ENCODE assay signal across 1 cellular context in the genomic region with DNA sequence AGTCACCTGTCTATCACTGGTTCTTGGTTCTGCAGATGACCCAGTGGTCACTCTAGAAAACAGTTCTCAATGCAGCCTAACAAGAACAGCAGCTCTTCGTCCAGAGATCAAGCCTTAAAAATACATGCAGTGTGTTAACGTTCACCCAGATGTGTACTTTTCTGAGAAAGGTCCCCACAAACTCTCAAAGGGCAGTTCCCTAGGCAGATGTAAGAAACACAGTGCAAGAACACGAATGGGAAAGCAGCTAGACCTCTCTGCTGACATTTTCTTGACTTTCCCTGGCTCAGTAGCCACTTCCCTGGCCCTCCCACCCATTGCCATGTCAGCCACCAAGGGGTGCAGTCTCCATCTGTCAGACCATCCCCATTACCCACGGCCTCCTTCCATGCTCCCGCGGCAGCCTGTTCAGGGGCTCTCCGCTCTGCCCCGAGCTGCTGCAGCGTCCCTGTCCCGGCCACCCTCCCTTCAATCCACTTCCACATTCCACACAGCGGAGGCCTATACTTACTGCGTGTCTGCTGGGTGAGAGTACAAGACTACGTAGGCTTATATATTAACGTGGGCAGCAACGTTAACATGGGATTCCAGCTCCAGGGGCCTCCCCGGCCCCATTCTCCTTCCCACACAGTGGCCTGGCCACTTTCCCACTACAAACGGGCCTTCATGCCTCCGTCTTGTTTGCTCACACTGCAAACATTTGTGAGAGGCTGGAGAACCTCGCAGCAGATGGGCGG.
TF ChIP-seq lines count a peak whose summit lies in the region.

No MANE protein-coding gene starts in this region.

TF ChIP-seq in HepG2, 621 proteins besides CTCF, POLR2A, EP300 and RAD21 (continued from another document and continues in another):
- TF ChIP-seq SAP130 (CRISPR knock-in tag; IDR thresholded peaks at IDR 0.05; ENCODE audit: low read depth) (peak; percentile 30; the same call in 1 of the 2 replicates), BCL6 (CRISPR knock-in tag; IDR thresholded peaks at IDR 0.05) (peak; percentile 93), CBX5 (CRISPR knock-in tag; IDR thresholded peaks at IDR 0.05; ENCODE audit: borderline replicate concordance) (peak; percentile 56; the same call in 1 of the 2 replicates), SP2 (CRISPR knock-in tag; IDR thresholded peaks at IDR 0.05) (0 out of 2 replicates have a peak, but pooled peaks have one; percentile 26), ZFY (CRISPR knock-in tag; IDR thresholded peaks at IDR 0.05) (peak; percentile 69), KMT2A (CRISPR knock-in tag; IDR thresholded peaks at IDR 0.05) (0 out of 2 replicates have a peak, but pooled peaks have one; percentile 61), FOXK1 (CRISPR knock-in tag; IDR thresholded peaks at IDR 0.05; ENCODE audit: borderline replicate concordance, low read depth) (no peak), ZNF605 (CRISPR knock-in tag; IDR thresholded peaks at IDR 0.05) (peak; percentile 81), KDM6A (CRISPR knock-in tag; IDR thresholded peaks at IDR 0.05; ENCODE audit: low read depth) (peak; percentile 34; the same call in 1 of the 2 replicates), ZC3H4 (CRISPR knock-in tag; IDR thresholded peaks at IDR 0.05; ENCODE audit: borderline replicate concordance) (no peak), ZBTB3 (CRISPR knock-in tag; IDR thresholded peaks at IDR 0.05; ENCODE audit: borderline replicate concordance, low read depth) (peak; percentile 98), ARNT2 (CRISPR knock-in tag; IDR thresholded peaks at IDR 0.05; ENCODE audit: low read depth) (peak; percentile 51; the same call in 1 of the 2 replicates), MTA1 (CRISPR knock-in tag; IDR thresholded peaks at IDR 0.05; ENCODE audit: borderline replicate concordance) (peak; percentile 41; the same call in 1 of the 2 replicates), ZNF572 (CRISPR knock-in tag; IDR thresholded peaks at IDR 0.05) (no peak), ZNF101 (CRISPR knock-in tag; IDR thresholded peaks at IDR 0.05; ENCODE audit: borderline replicate concordance, low read depth) (0 out of 2 replicates have a peak, but pooled peaks have one; percentile 57), SRY (CRISPR knock-in tag; IDR thresholded peaks at IDR 0.05) (peak; percentile 29; the same call in 1 of the 2 replicates), KLF11 (CRISPR knock-in tag; IDR thresholded peaks at IDR 0.05) (no peak), CBFB (CRISPR knock-in tag; IDR thresholded peaks at IDR 0.05) (no peak), SALL1 (CRISPR knock-in tag; IDR thresholded peaks at IDR 0.05) (peak; percentile 74), HNRNPLL (IDR thresholded peaks at IDR 0.05; ENCODE audit: low read depth, low read length, poor library complexity, severe bottlenecking) (peak; percentile 64), YEATS4 (CRISPR knock-in tag; IDR thresholded peaks at IDR 0.05; ENCODE audit: borderline replicate concordance) (peak; percentile 28; the same call in 1 of the 2 replicates), ZNF263 (CRISPR knock-in tag; IDR thresholded peaks at IDR 0.05) (peak; percentile 20; the same call in 1 of the 2 replicates), FOXA1 (IDR thresholded peaks at IDR 0.05) (no peak), FOXA1 (CRISPR knock-in tag; IDR thresholded peaks at IDR 0.05) (peak; percentile 52)
- TF ChIP-seq, protein P1, sequence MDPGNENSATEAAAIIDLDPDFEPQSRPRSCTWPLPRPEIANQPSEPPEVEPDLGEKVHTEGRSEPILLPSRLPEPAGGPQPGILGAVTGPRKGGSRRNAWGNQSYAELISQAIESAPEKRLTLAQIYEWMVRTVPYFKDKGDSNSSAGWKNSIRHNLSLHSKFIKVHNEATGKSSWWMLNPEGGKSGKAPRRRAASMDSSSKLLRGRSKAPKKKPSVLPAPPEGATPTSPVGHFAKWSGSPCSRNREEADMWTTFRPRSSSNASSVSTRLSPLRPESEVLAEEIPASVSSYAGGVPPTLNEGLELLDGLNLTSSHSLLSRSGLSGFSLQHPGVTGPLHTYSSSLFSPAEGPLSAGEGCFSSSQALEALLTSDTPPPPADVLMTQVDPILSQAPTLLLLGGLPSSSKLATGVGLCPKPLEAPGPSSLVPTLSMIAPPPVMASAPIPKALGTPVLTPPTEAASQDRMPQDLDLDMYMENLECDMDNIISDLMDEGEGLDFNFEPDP (CRISPR knock-in tag; conservative IDR thresholded peaks at IDR 0.05), result 0 out of 2 replicates have a peak, but pooled peaks have one; percentile 80
- TF ChIP-seq, protein P2, sequence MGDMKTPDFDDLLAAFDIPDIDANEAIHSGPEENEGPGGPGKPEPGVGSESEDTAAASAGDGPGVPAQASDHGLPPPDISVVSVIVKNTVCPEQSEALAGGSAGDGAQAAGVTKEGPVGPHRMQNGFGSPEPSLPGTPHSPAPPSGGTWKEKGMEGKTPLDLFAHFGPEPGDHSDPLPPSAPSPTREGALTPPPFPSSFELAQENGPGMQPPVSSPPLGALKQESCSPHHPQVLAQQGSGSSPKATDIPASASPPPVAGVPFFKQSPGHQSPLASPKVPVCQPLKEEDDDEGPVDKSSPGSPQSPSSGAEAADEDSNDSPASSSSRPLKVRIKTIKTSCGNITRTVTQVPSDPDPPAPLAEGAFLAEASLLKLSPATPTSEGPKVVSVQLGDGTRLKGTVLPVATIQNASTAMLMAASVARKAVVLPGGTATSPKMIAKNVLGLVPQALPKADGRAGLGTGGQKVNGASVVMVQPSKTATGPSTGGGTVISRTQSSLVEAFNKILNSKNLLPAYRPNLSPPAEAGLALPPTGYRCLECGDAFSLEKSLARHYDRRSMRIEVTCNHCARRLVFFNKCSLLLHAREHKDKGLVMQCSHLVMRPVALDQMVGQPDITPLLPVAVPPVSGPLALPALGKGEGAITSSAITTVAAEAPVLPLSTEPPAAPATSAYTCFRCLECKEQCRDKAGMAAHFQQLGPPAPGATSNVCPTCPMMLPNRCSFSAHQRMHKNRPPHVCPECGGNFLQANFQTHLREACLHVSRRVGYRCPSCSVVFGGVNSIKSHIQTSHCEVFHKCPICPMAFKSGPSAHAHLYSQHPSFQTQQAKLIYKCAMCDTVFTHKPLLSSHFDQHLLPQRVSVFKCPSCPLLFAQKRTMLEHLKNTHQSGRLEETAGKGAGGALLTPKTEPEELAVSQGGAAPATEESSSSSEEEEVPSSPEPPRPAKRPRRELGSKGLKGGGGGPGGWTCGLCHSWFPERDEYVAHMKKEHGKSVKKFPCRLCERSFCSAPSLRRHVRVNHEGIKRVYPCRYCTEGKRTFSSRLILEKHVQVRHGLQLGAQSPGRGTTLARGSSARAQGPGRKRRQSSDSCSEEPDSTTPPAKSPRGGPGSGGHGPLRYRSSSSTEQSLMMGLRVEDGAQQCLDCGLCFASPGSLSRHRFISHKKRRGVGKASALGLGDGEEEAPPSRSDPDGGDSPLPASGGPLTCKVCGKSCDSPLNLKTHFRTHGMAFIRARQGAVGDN (CRISPR knock-in tag; IDR thresholded peaks at IDR 0.05), result peak; percentile 88
- TF ChIP-seq, protein P3, sequence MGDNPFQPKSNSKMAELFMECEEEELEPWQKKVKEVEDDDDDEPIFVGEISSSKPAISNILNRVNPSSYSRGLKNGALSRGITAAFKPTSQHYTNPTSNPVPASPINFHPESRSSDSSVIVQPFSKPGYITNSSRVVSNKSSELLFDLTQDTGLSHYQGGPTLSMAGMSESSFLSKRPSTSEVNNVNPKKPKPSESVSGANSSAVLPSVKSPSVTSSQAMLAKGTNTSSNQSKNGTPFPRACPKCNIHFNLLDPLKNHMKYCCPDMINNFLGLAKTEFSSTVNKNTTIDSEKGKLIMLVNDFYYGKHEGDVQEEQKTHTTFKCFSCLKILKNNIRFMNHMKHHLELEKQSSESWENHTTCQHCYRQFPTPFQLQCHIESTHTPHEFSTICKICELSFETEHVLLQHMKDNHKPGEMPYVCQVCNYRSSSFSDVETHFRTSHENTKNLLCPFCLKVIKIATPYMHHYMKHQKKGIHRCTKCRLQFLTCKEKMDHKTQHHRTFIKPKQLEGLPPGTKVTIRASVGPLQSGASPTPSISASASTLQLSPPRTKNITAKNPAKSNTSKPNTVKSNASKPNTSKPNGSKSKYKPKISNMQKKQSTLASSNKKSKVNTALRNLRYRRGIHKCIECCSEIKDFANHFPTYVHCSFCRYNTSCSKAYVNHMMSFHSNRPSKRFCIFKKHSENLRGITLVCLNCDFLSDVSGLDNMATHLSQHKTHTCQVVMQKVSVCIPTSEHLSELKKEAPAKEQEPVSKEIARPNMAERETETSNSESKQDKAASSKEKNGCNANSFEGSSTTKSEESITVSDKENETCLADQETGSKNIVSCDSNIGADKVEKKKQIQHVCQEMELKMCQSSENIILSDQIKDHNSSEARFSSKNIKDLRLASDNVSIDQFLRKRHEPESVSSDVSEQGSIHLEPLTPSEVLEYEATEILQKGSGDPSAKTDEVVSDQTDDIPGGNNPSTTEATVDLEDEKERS (CRISPR knock-in tag; IDR thresholded peaks at IDR 0.05), result peak; percentile 87; the same call in 1 of the 2 replicates
- TF ChIP-seq, protein P4, sequence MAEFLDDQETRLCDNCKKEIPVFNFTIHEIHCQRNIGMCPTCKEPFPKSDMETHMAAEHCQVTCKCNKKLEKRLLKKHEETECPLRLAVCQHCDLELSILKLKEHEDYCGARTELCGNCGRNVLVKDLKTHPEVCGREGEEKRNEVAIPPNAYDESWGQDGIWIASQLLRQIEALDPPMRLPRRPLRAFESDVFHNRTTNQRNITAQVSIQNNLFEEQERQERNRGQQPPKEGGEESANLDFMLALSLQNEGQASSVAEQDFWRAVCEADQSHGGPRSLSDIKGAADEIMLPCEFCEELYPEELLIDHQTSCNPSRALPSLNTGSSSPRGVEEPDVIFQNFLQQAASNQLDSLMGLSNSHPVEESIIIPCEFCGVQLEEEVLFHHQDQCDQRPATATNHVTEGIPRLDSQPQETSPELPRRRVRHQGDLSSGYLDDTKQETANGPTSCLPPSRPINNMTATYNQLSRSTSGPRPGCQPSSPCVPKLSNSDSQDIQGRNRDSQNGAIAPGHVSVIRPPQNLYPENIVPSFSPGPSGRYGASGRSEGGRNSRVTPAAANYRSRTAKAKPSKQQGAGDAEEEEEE (CRISPR knock-in tag; IDR thresholded peaks at IDR 0.05; ENCODE audit: borderline replicate concordance), result no peak
- TF ChIP-seq, protein P5, sequence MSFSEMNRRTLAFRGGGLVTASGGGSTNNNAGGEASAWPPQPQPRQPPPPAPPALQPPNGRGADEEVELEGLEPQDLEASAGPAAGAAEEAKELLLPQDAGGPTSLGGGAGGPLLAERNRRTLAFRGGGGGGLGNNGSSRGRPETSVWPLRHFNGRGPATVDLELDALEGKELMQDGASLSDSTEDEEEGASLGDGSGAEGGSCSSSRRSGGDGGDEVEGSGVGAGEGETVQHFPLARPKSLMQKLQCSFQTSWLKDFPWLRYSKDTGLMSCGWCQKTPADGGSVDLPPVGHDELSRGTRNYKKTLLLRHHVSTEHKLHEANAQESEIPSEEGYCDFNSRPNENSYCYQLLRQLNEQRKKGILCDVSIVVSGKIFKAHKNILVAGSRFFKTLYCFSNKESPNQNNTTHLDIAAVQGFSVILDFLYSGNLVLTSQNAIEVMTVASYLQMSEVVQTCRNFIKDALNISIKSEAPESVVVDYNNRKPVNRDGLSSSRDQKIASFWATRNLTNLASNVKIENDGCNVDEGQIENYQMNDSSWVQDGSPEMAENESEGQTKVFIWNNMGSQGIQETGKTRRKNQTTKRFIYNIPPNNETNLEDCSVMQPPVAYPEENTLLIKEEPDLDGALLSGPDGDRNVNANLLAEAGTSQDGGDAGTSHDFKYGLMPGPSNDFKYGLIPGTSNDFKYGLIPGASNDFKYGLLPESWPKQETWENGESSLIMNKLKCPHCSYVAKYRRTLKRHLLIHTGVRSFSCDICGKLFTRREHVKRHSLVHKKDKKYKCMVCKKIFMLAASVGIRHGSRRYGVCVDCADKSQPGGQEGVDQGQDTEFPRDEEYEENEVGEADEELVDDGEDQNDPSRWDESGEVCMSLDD (CRISPR knock-in tag; IDR thresholded peaks at IDR 0.05; ENCODE audit: borderline replicate concordance), result no peak
- TF ChIP-seq, protein P6, sequence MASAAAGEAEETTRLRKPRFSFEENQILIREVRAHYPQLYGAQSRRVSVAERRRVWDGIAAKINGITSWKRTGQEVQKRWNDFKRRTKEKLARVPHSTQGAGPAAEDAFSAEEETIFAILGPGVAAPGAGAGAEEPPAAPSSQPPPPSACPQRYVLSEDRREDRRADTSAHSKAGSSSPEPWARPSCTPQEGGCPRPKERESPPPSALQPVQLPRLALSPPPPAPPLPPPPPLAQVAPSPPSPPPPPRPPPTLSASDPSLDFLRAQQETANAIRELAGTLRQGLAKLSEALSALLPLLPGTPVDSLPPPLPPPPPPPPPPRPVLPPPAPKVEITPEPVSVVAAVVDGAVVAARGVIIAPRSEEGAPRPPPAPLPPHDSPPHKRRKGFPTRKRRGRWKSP (CRISPR knock-in tag; IDR thresholded peaks at IDR 0.05), result peak; percentile 54; the same call in 1 of the 2 replicates
- TF ChIP-seq, protein P7, sequence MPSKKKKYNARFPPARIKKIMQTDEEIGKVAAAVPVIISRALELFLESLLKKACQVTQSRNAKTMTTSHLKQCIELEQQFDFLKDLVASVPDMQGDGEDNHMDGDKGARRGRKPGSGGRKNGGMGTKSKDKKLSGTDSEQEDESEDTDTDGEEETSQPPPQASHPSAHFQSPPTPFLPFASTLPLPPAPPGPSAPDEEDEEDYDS (CRISPR knock-in tag; IDR thresholded peaks at IDR 0.05), result 0 out of 2 replicates have a peak, but pooled peaks have one; percentile 20
- TF ChIP-seq, protein P8, sequence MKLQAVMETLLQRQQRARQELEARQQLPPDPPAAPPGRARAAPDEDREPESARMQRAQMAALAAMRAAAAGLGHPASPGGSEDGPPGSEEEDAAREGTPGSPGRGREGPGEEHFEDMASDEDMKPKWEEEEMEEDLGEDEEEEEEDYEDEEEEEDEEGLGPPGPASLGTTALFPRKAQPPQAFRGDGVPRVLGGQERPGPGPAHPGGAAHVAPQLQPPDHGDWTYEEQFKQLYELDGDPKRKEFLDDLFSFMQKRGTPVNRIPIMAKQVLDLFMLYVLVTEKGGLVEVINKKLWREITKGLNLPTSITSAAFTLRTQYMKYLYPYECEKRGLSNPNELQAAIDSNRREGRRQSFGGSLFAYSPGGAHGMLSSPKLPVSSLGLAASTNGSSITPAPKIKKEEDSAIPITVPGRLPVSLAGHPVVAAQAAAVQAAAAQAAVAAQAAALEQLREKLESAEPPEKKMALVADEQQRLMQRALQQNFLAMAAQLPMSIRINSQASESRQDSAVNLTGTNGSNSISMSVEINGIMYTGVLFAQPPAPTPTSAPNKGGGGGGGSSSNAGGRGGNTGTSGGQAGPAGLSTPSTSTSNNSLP (IDR thresholded peaks at IDR 0.05; ENCODE audit: low read depth, low read length), result 0 out of 2 replicates have a peak, but pooled peaks have one; percentile 32
- TF ChIP-seq, protein P9, sequence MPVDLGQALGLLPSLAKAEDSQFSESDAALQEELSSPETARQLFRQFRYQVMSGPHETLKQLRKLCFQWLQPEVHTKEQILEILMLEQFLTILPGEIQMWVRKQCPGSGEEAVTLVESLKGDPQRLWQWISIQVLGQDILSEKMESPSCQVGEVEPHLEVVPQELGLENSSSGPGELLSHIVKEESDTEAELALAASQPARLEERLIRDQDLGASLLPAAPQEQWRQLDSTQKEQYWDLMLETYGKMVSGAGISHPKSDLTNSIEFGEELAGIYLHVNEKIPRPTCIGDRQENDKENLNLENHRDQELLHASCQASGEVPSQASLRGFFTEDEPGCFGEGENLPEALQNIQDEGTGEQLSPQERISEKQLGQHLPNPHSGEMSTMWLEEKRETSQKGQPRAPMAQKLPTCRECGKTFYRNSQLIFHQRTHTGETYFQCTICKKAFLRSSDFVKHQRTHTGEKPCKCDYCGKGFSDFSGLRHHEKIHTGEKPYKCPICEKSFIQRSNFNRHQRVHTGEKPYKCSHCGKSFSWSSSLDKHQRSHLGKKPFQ (CRISPR knock-in tag; IDR thresholded peaks at IDR 0.05; ENCODE audit: insufficient replicate concordance), result no peak
